Comparison of ENCODE assay signal across 1 cellular context in genomic region chr4:102828497-102828808, GRCh38.
TF ChIP-seq lines count a peak whose summit lies in the region.

No MANE protein-coding gene starts in this region.

TF ChIP-seq in H1, 55 proteins besides CTCF, POLR2A, EP300 and RAD21:
- no peak for TF ChIP-seq SIRT6 (IDR thresholded peaks at IDR 0.05; ENCODE audit: low read length)
- TF ChIP-seq CBX8 (IDR thresholded peaks at IDR 0.05; ENCODE audit: borderline replicate concordance, low read depth, low read length), result no peak
- TF ChIP-seq TAF1 (IDR thresholded peaks at IDR 0.05; ENCODE audit: low read depth, low read length), result peak; percentile 72
- peak; percentile 91; the same call in 1 of the 2 replicates for TF ChIP-seq POLR2AphosphoS5 (IDR thresholded peaks at IDR 0.05; ENCODE audit: low read depth, low read length)
- TF ChIP-seq HDAC2 (IDR thresholded peaks at IDR 0.05; ENCODE audit: borderline replicate concordance in 1 of 2, low read depth in 2 of 2, low read length in 2 of 2), result no peak
- no peak for TF ChIP-seq SRF (IDR thresholded peaks at IDR 0.05; ENCODE audit: low read depth, low read length)
- TF ChIP-seq KDM5A (IDR thresholded peaks at IDR 0.05; ENCODE audit: low read length), result no peak
- TF ChIP-seq RBBP5 (IDR thresholded peaks at IDR 0.05; ENCODE audit: borderline replicate concordance, low read depth, low read length), result no peak
- TF ChIP-seq PHF8 (conservative IDR thresholded peaks at IDR 0.05; ENCODE audit: low read depth, low read length), result 0 out of 2 replicates have a peak, but pooled peaks have one; percentile 19
- TF ChIP-seq SAP30 (IDR thresholded peaks at IDR 0.05; ENCODE audit: insufficient read depth, insufficient replicate concordance, low read length), result no peak
- no peak for TF ChIP-seq RXRA (IDR thresholded peaks at IDR 0.05; ENCODE audit: insufficient read depth, low read depth, low read length)
